Comparison of ENCODE assay signal across 10 cellular contexts in genomic region chr16:10979717-10980601, GRCh38. TPM values are rescaled to one million over a fixed set of nuclear protein-coding genes. Genes with fewer than 3 reads are reported as not detected.
DNase-seq lines count a peak whose midpoint lies in the region; ATAC-seq and TF ChIP-seq lines count a peak whose summit lies in the region.
"Had no signal": no experiment of that assay in that cellular context is flagged by ENCODE, and none has a peak within 500 bp of the region (broad histone marks: within the 10 kb centered on the region; RNA-seq: fewer than 3 reads in every experiment).

No MANE protein-coding gene starts in this region.

- H3K4me1 Mint-ChIP-seq in T-helper 2 cell treated with Interferon-gamma antibody and Interleukin-4, amounts not matched to agents 5 μg/mL and 100 μg/mL, for 36 hours (ENCODE audit: low read depth): peaks cover 76% of the 10 kb centered on the region
- H3K4me1 Mint-ChIP-seq in endodermal cell (peaks cover 8% of the 10 kb centered on the region), type B pancreatic cell (ENCODE audit: unreplicated experiment) (peaks cover 72% of the 10 kb centered on the region)
- peaks cover 3 to 8% (median 6%) of the 10 kb centered on the region in 4 donors for H3K4me1 Mint-ChIP-seq in naive thymus-derived CD8-positive, alpha-beta T cell

- TF ChIP-seq CTCF in endodermal cell (conservative IDR thresholded peaks at IDR 0.05) (no peak), type B pancreatic cell (conservative IDR thresholded peaks at IDR 0.05) (no peak)

- no peak for DNase-seq in T-helper 2 cell treated with Interferon-gamma antibody and Interleukin-4, amounts not matched to agents 5 μg/mL and 100 μg/mL, for 36 hours (ENCODE audit: low spot score)
- DNase-seq in T-helper 2 cell: no peak
- peak; percentile 70 for DNase-seq in endodermal cell
- DNase-seq in medulla oblongata (ENCODE audit: extremely low spot score): peak; percentile 74
- DNase-seq in type B pancreatic cell (ENCODE audit: extremely low spot score, unreplicated experiment): no peak
- DNase-seq in GM19240 (ENCODE audit: insufficient read length, low spot score): no peak
- no peak for DNase-seq in activated CD4-positive, alpha-beta T cell treated with anti-CD3 and anti-CD28 coated beads, Interleukin-2, amount 50 U/mL, for 48 hours
- DNase-seq in naive thymus-derived CD8-positive, alpha-beta T cell: no peak
- DNase-seq: 8988T, NCI-H524 had no signal

- H3K9me3 Mint-ChIP-seq in T-helper 2 cell treated with Interferon-gamma antibody and Interleukin-4, amounts not matched to agents 5 μg/mL and 100 μg/mL, for 36 hours: no peaks in the 10 kb centered on the region
- H3K9me3 Mint-ChIP-seq in endodermal cell (no peaks in the 10 kb centered on the region), type B pancreatic cell (no peaks in the 10 kb centered on the region)
- no peaks in the 10 kb centered on the region for H3K9me3 Mint-ChIP-seq in naive thymus-derived CD8-positive, alpha-beta T cell

- peak overlapping the region; percentile 17 for H3K27ac Mint-ChIP-seq in T-helper 2 cell treated with Interferon-gamma antibody and Interleukin-4, amounts not matched to agents 5 μg/mL and 100 μg/mL, for 36 hours
- no peak overlapping the region for H3K27ac Mint-ChIP-seq in endodermal cell
- peak overlapping the region; percentile 8 for H3K27ac Mint-ChIP-seq in type B pancreatic cell
- H3K27ac Mint-ChIP-seq in naive thymus-derived CD8-positive, alpha-beta T cell: no peak overlapping the region

- no peaks in the 10 kb centered on the region for H3K27me3 ChIP-seq in endodermal cell (ENCODE audit: control insufficient read depth, insufficient read depth, low read length, poor library complexity, severe bottlenecking)

- H3K9me3 ChIP-seq in endodermal cell (ENCODE audit: control insufficient read depth, low read length): no peaks in the 10 kb centered on the region

- POLR2A ChIA-PET in naive thymus-derived CD8-positive, alpha-beta T cell (lab: Charles Lee): no interaction called here

- no peak overlapping the region for H3K4me3 ChIP-seq in endodermal cell (ENCODE audit: low read length)

- 91 to 94% methylated on average over 13 to 19 of the region's 19 CpGs for WGBS in endodermal cell (ENCODE audit: insufficient coverage in 1 of 2, insufficient read length in 1 of 2), 2 experiments

- peaks cover 2% of the 10 kb centered on the region for H3K4me1 ChIP-seq in endodermal cell (ENCODE audit: control insufficient read depth, insufficient read depth, low read length)

- H3K36me3 Mint-ChIP-seq in T-helper 2 cell treated with Interferon-gamma antibody and Interleukin-4, amounts not matched to agents 5 μg/mL and 100 μg/mL, for 36 hours (ENCODE audit: low read depth): peaks cover 48% of the 10 kb centered on the region
- H3K36me3 Mint-ChIP-seq in endodermal cell (ENCODE audit: low read depth) (peaks cover 50% of the 10 kb centered on the region), type B pancreatic cell (peaks cover 18% of the 10 kb centered on the region)
- H3K36me3 Mint-ChIP-seq in naive thymus-derived CD8-positive, alpha-beta T cell: peaks cover 0 to 61% (median 11%) of the 10 kb centered on the region in 3 donors

- no peak overlapping the region for H3K4me3 Mint-ChIP-seq in T-helper 2 cell treated with Interferon-gamma antibody and Interleukin-4, amounts not matched to agents 5 μg/mL and 100 μg/mL, for 36 hours
- H3K4me3 Mint-ChIP-seq in endodermal cell: no peak overlapping the region
- H3K4me3 Mint-ChIP-seq in type B pancreatic cell: no peak overlapping the region
- H3K4me3 Mint-ChIP-seq in naive thymus-derived CD8-positive, alpha-beta T cell: no peak overlapping the region

- ATAC-seq in naive thymus-derived CD8-positive, alpha-beta T cell: no peak

- H3K9ac ChIP-seq in endodermal cell (ENCODE audit: extremely low read depth, low read length, poor library complexity, severe bottlenecking): no peak overlapping the region

- no peaks in the 10 kb centered on the region for H3K27me3 Mint-ChIP-seq in T-helper 2 cell treated with Interferon-gamma antibody and Interleukin-4, amounts not matched to agents 5 μg/mL and 100 μg/mL, for 36 hours (ENCODE audit: low read depth)
- H3K27me3 Mint-ChIP-seq in endodermal cell (ENCODE audit: insufficient read depth) (no peaks in the 10 kb centered on the region), type B pancreatic cell (no peaks in the 10 kb centered on the region)
- H3K27me3 Mint-ChIP-seq in naive thymus-derived CD8-positive, alpha-beta T cell: no peaks in the 10 kb centered on the region

- H3K27ac ChIP-seq in endodermal cell (ENCODE audit: low read depth, low read length): no peak overlapping the region

- H3K36me3 ChIP-seq in endodermal cell (ENCODE audit: control insufficient read depth, insufficient read depth, low read length): peaks cover 40% of the 10 kb centered on the region

RNA-seq across cellular contexts. Expression of gene CLEC16A, which starts 35.6 kb away (rescaled TPM):
- total RNA-seq in endodermal cell: 10 to 100 TPM; 19.5 to 28.3 TPM
- polyA plus RNA-seq in endodermal cell (2013, experiment 1 of 2): 15.6 TPM
- 15.2 TPM for polyA plus RNA-seq in endodermal cell (2013, experiment 2 of 2)
- 33.4 and 36.8 TPM in 2 replicates for total RNA-seq in type B pancreatic cell (ENCODE audit: low replicate concordance)
- total RNA-seq in naive thymus-derived CD8-positive, alpha-beta T cell: 10 to 100 TPM; 24.8 to 28.8 TPM
- 10 to 100 TPM in 2 of 3 donors, 1 to 10 TPM in 1; 8.5 to 19.4 (median 18.4) TPM for polyA plus RNA-seq in naive thymus-derived CD8-positive, alpha-beta T cell

RNA-seq across cellular contexts. Expression of gene DEXI, which starts 37.7 kb away (rescaled TPM):
- total RNA-seq in endodermal cell (10 to 100 TPM; 31.5 to 32.0 TPM), type B pancreatic cell (ENCODE audit: low replicate concordance) (36.6 and 37.7 TPM in 2 replicates)
- 33.2 TPM for polyA plus RNA-seq in endodermal cell (2013, experiment 1 of 2)
- polyA plus RNA-seq in endodermal cell (2013, experiment 2 of 2): 31.2 TPM
- total RNA-seq in naive thymus-derived CD8-positive, alpha-beta T cell: 10 to 100 TPM; 30.5 to 30.7 TPM
- polyA plus RNA-seq in naive thymus-derived CD8-positive, alpha-beta T cell: 10 to 100 TPM; 50.8 to 60.4 (median 51.9) TPM

Comparison
In these comparisons a context has a peak if more than half of its experiments do, and no peak if none do; other contexts are left out.
1. DNase-seq: peak in endodermal cell (single experiment) and medulla oblongata (single experiment); none in T-helper 2 cell treated with Interferon-gamma antibody and Interleukin-4, amounts not matched to agents 5 μg/mL and 100 μg/mL, for 36 hours (single experiment), T-helper 2 cell (0 of 5), type B pancreatic cell (single experiment), GM19240 (single experiment), activated CD4-positive, alpha-beta T cell treated with anti-CD3 and anti-CD28 coated beads, Interleukin-2, amount 50 U/mL, for 48 hours (0 of 2) and naive thymus-derived CD8-positive, alpha-beta T cell (0 of 10).
2. H3K27ac Mint-ChIP-seq: peak in T-helper 2 cell treated with Interferon-gamma antibody and Interleukin-4, amounts not matched to agents 5 μg/mL and 100 μg/mL, for 36 hours (single experiment) and type B pancreatic cell (single experiment); none in endodermal cell (single experiment) and naive thymus-derived CD8-positive, alpha-beta T cell (0 of 10).